ENCODE assay signal across 30 cellular contexts in genomic region chr10:96310359-96310669, GRCh38. TPM values are rescaled to one million over a fixed set of nuclear protein-coding genes. Genes with fewer than 3 reads are reported as not detected.
DNase-seq lines count a peak whose midpoint lies in the region; ATAC-seq, FAIRE-seq and TF ChIP-seq lines count a peak whose summit lies in the region.
"Had no signal": no experiment of that assay in that cellular context is flagged by ENCODE, and none has a peak within 500 bp of the region (broad histone marks: within the 10 kb centered on the region; RNA-seq: fewer than 3 reads in every experiment).

No MANE protein-coding gene starts in this region.

- peak; percentile 13 for FAIRE-seq in A549 (lab: Jason Lieb, UNC)
- FAIRE-seq: astrocyte, endothelial cell of umbilical vein, HepG2 had no signal

- intact Hi-C loops in testis (cut with DNase I; ENCODE audit: low total_unique reads) = no loop called here
- intact Hi-C loops in CD4-positive, alpha-beta T cell (cut with DNase I, micrococcal nuclease) = no loop called here

- no peaks in the 10 kb centered on the region for H3K27me3 ChIP-seq in HUES64 (ENCODE audit: insufficient read depth, low read length)
- H3K27me3 ChIP-seq in gastroesophageal sphincter = no peaks in the 10 kb centered on the region
- H3K27me3 ChIP-seq in neuronal stem cell (ENCODE audit: control insufficient read depth in 3 of 3, insufficient read depth in 3 of 3, low read depth in 1 of 3, low read length in 3 of 3) = no peaks in the 10 kb centered on the region
- H3K27me3 ChIP-seq in testis = no peaks in the 10 kb centered on the region
- H3K27me3 ChIP-seq in CD4-positive, alpha-beta T cell (ENCODE audit: control insufficient read depth, insufficient read depth, low read length) = no peaks in the 10 kb centered on the region
- H3K27me3 ChIP-seq: ovary had no signal

- H3K4me2 ChIP-seq in A549 = no peak overlapping the region
- H3K4me2 ChIP-seq in neuronal stem cell (ENCODE audit: insufficient read depth, low read length, poor library complexity, severe bottlenecking) = no peak overlapping the region

- H3K23ac ChIP-seq in neuronal stem cell (ENCODE audit: low read depth, low read length, poor library complexity) = no peak overlapping the region

- POLR2A ChIA-PET in A549 (lab: Yijun Ruan, JAX) = no interaction called here
- POLR2A ChIA-PET in CD4-positive, alpha-beta T cell (lab: Charles Lee) = interaction anchor here (1.6 kb wide), 1 partner anchor 9 kb away, joined by 3 read pairs; no protein-coding TSS in a partner anchor

- H2BK120ac ChIP-seq in neuronal stem cell (ENCODE audit: low read depth, low read length) = peak overlapping the region; percentile 63

- peaks cover 20% of the 10 kb centered on the region for H3K4me1 Mint-ChIP-seq in CD4-positive, alpha-beta T cell (ENCODE audit: low read depth)
- H3K4me1 Mint-ChIP-seq: central memory CD8-positive, alpha-beta T cell had no signal

- TF ChIP-seq CTCF in A549 (IDR thresholded peaks at IDR 0.05) = no peak
- TF ChIP-seq CTCF in gastroesophageal sphincter (IDR thresholded peaks at IDR 0.05) = no peak
- TF ChIP-seq CTCF in testis (IDR thresholded peaks at IDR 0.05) = no peak
- TF ChIP-seq CTCF in CD4-positive, alpha-beta T cell (IDR thresholded peaks at IDR 0.05) = no peak

- H2BK5ac ChIP-seq in neuronal stem cell (ENCODE audit: low read length) = no peak overlapping the region

- no peak for DNase-seq in A549 (ENCODE audit: low read depth in 1 of 2, low spot score in 1 of 2)
- DNase-seq in neuronal stem cell (ENCODE audit: low spot score) = no peak
- no peak for DNase-seq in testis
- DNase-seq in activated naive CD4-positive, alpha-beta T cell (lab: John Stamatoyannopoulos, UW) = no peak
- no peak for DNase-seq in CD4-positive, alpha-beta T cell
- no peak for DNase-seq in NCI-H1436 (lab: John Stamatoyannopoulos, UW)
- DNase-seq: 8988T; activated CD4-positive, alpha-beta T cell treated with anti-CD3 and anti-CD28 coated beads, Interleukin-2, amount 50 U/mL, for 1 hour; AML-193; left colon; naive B cell; NCI-H1092; NCI-H1930; NCI-H526 treated with DMSO at 0.1 percent for 48 hours; ovary; right cardiac atrium; stimulated activated CD4-positive, alpha-beta T cell treated with anti-CD3 and anti-CD28 coated beads, Interleukin-12 subunit alpha, Interleukin-12 subunit beta, amount 100 ng/mL, for 4 hours; stimulated activated CD4-positive, alpha-beta T cell treated with anti-CD3 and anti-CD28 coated beads, Interleukin-4, amount 100 ng/mL, for 4 hours; stimulated activated naive CD4-positive, alpha-beta T cell had no signal

- H2AK5ac ChIP-seq in neuronal stem cell (ENCODE audit: low read depth, low read length) = no peak overlapping the region

- H3K9ac ChIP-seq in HUES64 (ENCODE audit: low read depth, low read length) = peak overlapping the region; percentile 69
- H3K9ac ChIP-seq in neuronal stem cell (ENCODE audit: low read depth, low read length, poor library complexity) = no peak overlapping the region

- CTCF ChIA-PET in A549 (lab: Yijun Ruan, JAX) = interaction anchor here (0.7 kb wide), 1 partner anchor 293 kb away, joined by 3 read pairs; no protein-coding TSS in a partner anchor
- CTCF ChIA-PET in CD4-positive, alpha-beta T cell (lab: Charles Lee) = interaction anchor here (1.0 kb wide), 1 partner anchor 60 kb away, joined by 3 read pairs; no protein-coding TSS in a partner anchor

- H3K27ac ChIP-seq in A549 = no peak overlapping the region
- peak overlapping the region; percentile 94 for H3K27ac ChIP-seq in HUES64 (ENCODE audit: low read depth, low read length)
- H3K27ac ChIP-seq in gastroesophageal sphincter = peak overlapping the region in 3 of 4 donors; percentile 18 to 56 (median 48)
- peak overlapping the region; percentile 64 for H3K27ac ChIP-seq in neuronal stem cell (replicated peaks; ENCODE audit: low read length)
- H3K27ac ChIP-seq in testis = no peak overlapping the region
- H3K27ac ChIP-seq in CD4-positive, alpha-beta T cell (ENCODE audit: low read depth, low read length) = no peak overlapping the region
- H3K27ac ChIP-seq: thoracic aorta had no signal

- no peak overlapping the region for H3K14ac ChIP-seq in neuronal stem cell (ENCODE audit: low read length)

- no peak for TF ChIP-seq RAD21 in A549 (conservative IDR thresholded peaks at IDR 0.05 in 1 of 2, IDR thresholded peaks at IDR 0.05 in 1 of 2)

- no peak overlapping the region for H3K4me3 Mint-ChIP-seq in CD4-positive, alpha-beta T cell
- H3K4me3 Mint-ChIP-seq: activated naive CD8-positive, alpha-beta T cell; central memory CD8-positive, alpha-beta T cell; naive B cell had no signal

- H2AFZ ChIP-seq in neuronal stem cell (ENCODE audit: low read length) = peak overlapping the region; percentile 58

- TF ChIP-seq POLR2A in A549 (IDR thresholded peaks at IDR 0.05; ENCODE audit: low read length) = no peak
- TF ChIP-seq POLR2A in gastroesophageal sphincter (IDR thresholded peaks at IDR 0.05) = no peak
- TF ChIP-seq POLR2A in testis (IDR thresholded peaks at IDR 0.05) = no peak

- H4K8ac ChIP-seq in neuronal stem cell (ENCODE audit: low read depth, low read length) = no peak overlapping the region

- no peaks in the 10 kb centered on the region for H3K79me1 ChIP-seq in neuronal stem cell (ENCODE audit: low read depth, low read length)

- peaks cover 20% of the 10 kb centered on the region for H3K27me3 Mint-ChIP-seq in CD4-positive, alpha-beta T cell

- 8% methylated on average over 1 of the region's 1 CpG for WGBS in A549 (ENCODE audit: missing lambda C conversion rate)
- WGBS in HUES64 = 6% methylated on average over 1 of the region's 1 CpG
- WGBS in gastroesophageal sphincter (ENCODE audit: low coverage in 1 of 2), 2 donors = 13 to 44% methylated on average over 1 of the region's 1 CpG
- no CpG with 5 or more reads among the region's 1 CpG for WGBS in neuronal stem cell (ENCODE audit: extremely low coverage in 2 of 2, insufficient read length in 2 of 2, insufficient replicate concordance in 1 of 2), 2 donors
- WGBS in testis, 2 donors = 40 to 54% methylated on average over 1 of the region's 1 CpG

- H3K4me1 ChIP-seq in A549 (no peaks in the 10 kb centered on the region), HUES64 (ENCODE audit: insufficient read depth, low read length) (peaks cover 52% of the 10 kb centered on the region), gastroesophageal sphincter (peaks cover 0 to 18% (median 0%) of the 10 kb centered on the region in 3 donors), neuronal stem cell (ENCODE audit: control insufficient read depth in 2 of 2, insufficient read depth in 1 of 2, low read depth in 1 of 2, low read length in 2 of 2) (peaks cover 13 to 16% of the 10 kb centered on the region in 2 donors), testis (no peaks in the 10 kb centered on the region)

- TF ChIP-seq EP300 in A549 (IDR thresholded peaks at IDR 0.05) (no peak), gastroesophageal sphincter (IDR thresholded peaks at IDR 0.05) (no peak)

- H3K4me3 ChIP-seq in A549 (no peak overlapping the region), HUES64 (ENCODE audit: low read length) (no peak overlapping the region), gastroesophageal sphincter (no peak overlapping the region), neuronal stem cell (ENCODE audit: low read length in 2 of 2) (no peak overlapping the region), testis (no peak overlapping the region)
- H3K4me3 ChIP-seq: ovary, thoracic aorta had no signal

- H3K36me3 ChIP-seq in HUES64 (ENCODE audit: insufficient read depth, low read length) (no peaks in the 10 kb centered on the region), gastroesophageal sphincter (no peaks in the 10 kb centered on the region), neuronal stem cell (replicated peaks in 1 of 2; ENCODE audit: control insufficient read depth in 2 of 2, insufficient read depth in 2 of 2, low read length in 2 of 2) (no peaks in the 10 kb centered on the region), testis (ENCODE audit: low read depth, missing control alignments) (no peaks in the 10 kb centered on the region)
- H3K36me3 ChIP-seq: ovary, thoracic aorta had no signal

- H2BK12ac ChIP-seq in neuronal stem cell (ENCODE audit: low read length) = no peak overlapping the region

- H3K36me3 Mint-ChIP-seq in CD4-positive, alpha-beta T cell (ENCODE audit: low read depth) = no peaks in the 10 kb centered on the region
- H3K36me3 Mint-ChIP-seq: activated naive CD8-positive, alpha-beta T cell; naive B cell had no signal

- H3K18ac ChIP-seq in neuronal stem cell (ENCODE audit: low read length) = peak overlapping the region; percentile 58

- H2BK15ac ChIP-seq in neuronal stem cell (ENCODE audit: low read length) = no peak overlapping the region

- ATAC-seq in A549 (no peak), gastroesophageal sphincter (no peak)
- no peak for ATAC-seq in CD4-positive, alpha-beta T cell (ENCODE audit: poor library complexity)
- ATAC-seq: HepG2, SK-N-SH treated with all-trans-retinoic acid at 6 μM for 48 hours had no signal

- no peaks in the 10 kb centered on the region for H3K9me3 ChIP-seq in A549
- no peaks in the 10 kb centered on the region for H3K9me3 ChIP-seq in HUES64 (ENCODE audit: insufficient read depth, low read depth, low read length)
- H3K9me3 ChIP-seq in gastroesophageal sphincter = no peaks in the 10 kb centered on the region
- no peaks in the 10 kb centered on the region for H3K9me3 ChIP-seq in neuronal stem cell (replicated peaks in 1 of 2; ENCODE audit: control insufficient read depth in 2 of 2, insufficient read depth in 1 of 2, low read depth in 1 of 2, low read length in 2 of 2)
- H3K9me3 ChIP-seq in testis = no peaks in the 10 kb centered on the region
- no peaks in the 10 kb centered on the region for H3K9me3 ChIP-seq in CD4-positive, alpha-beta T cell (ENCODE audit: control insufficient read depth, low read length)
- H3K9me3 ChIP-seq: ovary, thoracic aorta had no signal

- no peaks in the 10 kb centered on the region for H3K9me3 Mint-ChIP-seq in CD4-positive, alpha-beta T cell
- H3K9me3 Mint-ChIP-seq: central memory CD8-positive, alpha-beta T cell; naive B cell had no signal

- no peak overlapping the region for H3K27ac Mint-ChIP-seq in CD4-positive, alpha-beta T cell
- H3K27ac Mint-ChIP-seq: activated naive CD8-positive, alpha-beta T cell had no signal

- no peak overlapping the region for H3K4ac ChIP-seq in neuronal stem cell (ENCODE audit: low read length)

- H4K91ac ChIP-seq in neuronal stem cell (ENCODE audit: low read depth, low read length, poor library complexity) = no peak overlapping the region

RNA-seq across cellular contexts. Expression of gene DNTT, which starts 6.1 kb away (rescaled TPM):
- polyA plus RNA-seq in A549 (2011; rRNA removed) (not detected in 2 replicates), A549 (2017; fragmentation: RNase III; extraction: RNeasy Plus Mini Kit Qiagen cat#74134 plus additional on column Dnase treatment) (0.04 TPM in 1 of 3 replicates, not detected in the others), testis (ENCODE audit: insufficient read depth, low read depth, low replicate concordance) (0.94 TPM)
- polyA plus RNA-seq in A549 (2012; cell fraction: cytosol; rRNA removed) = 0.03 TPM in 1 of 2 replicates, not detected in the other
- not detected in 2 replicates for polyA plus RNA-seq in A549 (2012; cell fraction: nucleus; rRNA removed)
- polyA minus RNA-seq in A549 (2011; rRNA and poly(A)+ RNA removed) = not detected in 2 replicates
- not detected for polyA plus RNA-seq in HUES64 (2013, experiment 1 of 2)
- not detected for polyA plus RNA-seq in HUES64 (2013, experiment 2 of 2)
- total RNA-seq in gastroesophageal sphincter (not detected), testis (under 1 TPM in 1 of 2 donors, not detected in 1; 0.31 TPM)
- polyA plus RNA-seq in neuronal stem cell (2013, experiment 1 of 2) = not detected
- not detected for polyA plus RNA-seq in neuronal stem cell (2013, experiment 2 of 2)
- under 1 TPM in 1 of 2 experiments, not detected in 1; 0.11 TPM for total RNA-seq in CD4-positive, alpha-beta T cell
- total RNA-seq: astrocyte; dermis microvascular lymphatic vessel endothelial cell; endothelial cell of umbilical vein; HepG2; left colon; ovary; right cardiac atrium; T-helper 2 cell treated with Interferon-gamma antibody and Interleukin-4, amounts not matched to agents 100 ng/mL and 5 ng/mL, for 36 hours; thoracic aorta had no signal
- polyA plus RNA-seq: endothelial cell of umbilical vein, HepG2, ovary, right cardiac atrium had no signal

RNA-seq across cellular contexts. Expression of gene BLNK, which starts 38.9 kb away (rescaled TPM):
- not detected in 2 replicates for polyA plus RNA-seq in A549 (2011; rRNA removed)
- polyA plus RNA-seq in A549 (2012; cell fraction: cytosol; rRNA removed) = not detected in 2 replicates
- not detected in 2 replicates for polyA plus RNA-seq in A549 (2012; cell fraction: nucleus; rRNA removed)
- not detected in 3 replicates for polyA plus RNA-seq in A549 (2017; fragmentation: RNase III; extraction: RNeasy Plus Mini Kit Qiagen cat#74134 plus additional on column Dnase treatment)
- 0.49 TPM in 1 of 2 replicates, not detected in the other for polyA minus RNA-seq in A549 (2011; rRNA and poly(A)+ RNA removed)
- not detected for polyA plus RNA-seq in HUES64 (2013, experiment 1 of 2)
- polyA plus RNA-seq in HUES64 (2013, experiment 2 of 2) = not detected
- 1 to 10 TPM in 2 of 4 donors, under 1 TPM in 2; 0.27 to 2.4 (median 1.6) TPM for total RNA-seq in gastroesophageal sphincter
- polyA plus RNA-seq in neuronal stem cell (2013, experiment 1 of 2) = not detected
- polyA plus RNA-seq in neuronal stem cell (2013, experiment 2 of 2) = not detected
- 1 to 10 TPM; 1.1 to 1.5 TPM for total RNA-seq in testis
- polyA plus RNA-seq in testis (ENCODE audit: insufficient read depth, low read depth, low replicate concordance) = 4.5 TPM
- total RNA-seq in CD4-positive, alpha-beta T cell = not detected
- total RNA-seq: astrocyte; dermis microvascular lymphatic vessel endothelial cell; endothelial cell of umbilical vein; HepG2; T-helper 2 cell treated with Interferon-gamma antibody and Interleukin-4, amounts not matched to agents 100 ng/mL and 5 ng/mL, for 36 hours had no signal
- polyA plus RNA-seq: endothelial cell of umbilical vein, HepG2 had no signal

RNA-seq across cellular contexts. Expression of gene OPALIN, which starts 48.5 kb away (rescaled TPM):
- polyA plus RNA-seq in A549 (2011; rRNA removed) (not detected in 2 replicates), A549 (2017; fragmentation: RNase III; extraction: RNeasy Plus Mini Kit Qiagen cat#74134 plus additional on column Dnase treatment) (not detected in 3 replicates), testis (ENCODE audit: insufficient read depth, low read depth, low replicate concordance) (not detected)
- not detected in 2 replicates for polyA plus RNA-seq in A549 (2012; cell fraction: cytosol; rRNA removed)
- polyA plus RNA-seq in A549 (2012; cell fraction: nucleus; rRNA removed) = not detected in 2 replicates
- not detected in 2 replicates for polyA minus RNA-seq in A549 (2011; rRNA and poly(A)+ RNA removed)
- polyA plus RNA-seq in HUES64 (2013, experiment 1 of 2) = 0.10 TPM
- 0.06 TPM for polyA plus RNA-seq in HUES64 (2013, experiment 2 of 2)
- total RNA-seq in gastroesophageal sphincter (not detected), testis (not detected)
- polyA plus RNA-seq in neuronal stem cell (2013, experiment 1 of 2) = not detected
- not detected for polyA plus RNA-seq in neuronal stem cell (2013, experiment 2 of 2)
- not detected for total RNA-seq in CD4-positive, alpha-beta T cell
- total RNA-seq: astrocyte; dermis microvascular lymphatic vessel endothelial cell; endothelial cell of umbilical vein; HepG2; left colon; ovary; right cardiac atrium; T-helper 2 cell treated with Interferon-gamma antibody and Interleukin-4, amounts not matched to agents 100 ng/mL and 5 ng/mL, for 36 hours; thoracic aorta had no signal
- polyA plus RNA-seq: endothelial cell of umbilical vein, HepG2, right cardiac atrium had no signal

Comparison
In these comparisons a context has a peak if more than half of its experiments do, and no peak if none do; other contexts are left out.
1. H3K27ac ChIP-seq: peak in HUES64 (single experiment), gastroesophageal sphincter (3 of 4) and neuronal stem cell (single experiment); none in A549 (0 of 2), testis (0 of 2) and CD4-positive, alpha-beta T cell (single experiment).